ENCODE assay signal across 1 cellular context in the genomic region with DNA sequence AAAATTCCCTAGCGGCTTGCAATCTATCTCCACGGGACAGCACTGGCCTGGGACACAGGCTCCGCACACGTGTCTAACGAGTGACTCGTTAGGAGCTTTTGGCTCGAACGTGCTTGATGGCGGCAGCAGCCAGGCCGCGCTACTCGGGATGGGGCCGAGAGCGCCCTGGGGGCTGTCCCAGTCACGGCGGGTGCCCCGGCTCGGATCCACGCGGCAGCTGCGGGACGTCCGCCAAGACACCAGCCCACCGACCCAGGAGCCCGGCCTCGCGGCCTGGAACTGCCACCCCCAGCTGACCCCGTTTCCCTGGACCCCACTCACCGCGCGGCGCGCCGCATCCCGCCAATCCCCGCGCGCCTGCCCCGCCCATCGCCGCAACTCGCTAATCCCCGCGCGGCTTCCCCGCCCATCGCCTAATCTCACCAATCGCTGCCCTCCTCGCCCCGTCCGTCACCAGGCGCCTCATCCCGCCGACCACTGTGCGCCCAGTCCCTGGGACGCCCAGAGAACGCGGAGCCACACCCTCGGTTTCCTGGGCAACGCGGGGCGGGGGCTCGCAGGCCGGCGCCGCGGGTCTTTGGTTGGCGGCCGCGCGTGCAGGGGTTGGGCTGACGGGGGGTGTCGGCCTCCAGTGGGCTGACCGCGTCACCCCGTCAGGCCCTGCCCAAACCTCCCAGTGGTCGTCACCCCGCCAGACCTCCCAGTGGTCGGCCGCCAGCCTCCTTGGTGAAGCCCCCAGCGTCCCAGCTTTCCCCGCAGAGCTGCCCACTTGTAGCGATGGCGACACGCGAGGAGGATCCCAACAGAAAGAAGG.
TF ChIP-seq lines count a peak whose summit lies in the region.

A gene (minus strand): TSS at position 359 of the 814 bp plus-strand sequence. CDS start 1,495 bp downstream, outside the sequence.

TF ChIP-seq in HEK293, 187 proteins besides CTCF, POLR2A, EP300 and RAD21 (continued from another document and continues in another):
- TF ChIP-seq, protein P1, sequence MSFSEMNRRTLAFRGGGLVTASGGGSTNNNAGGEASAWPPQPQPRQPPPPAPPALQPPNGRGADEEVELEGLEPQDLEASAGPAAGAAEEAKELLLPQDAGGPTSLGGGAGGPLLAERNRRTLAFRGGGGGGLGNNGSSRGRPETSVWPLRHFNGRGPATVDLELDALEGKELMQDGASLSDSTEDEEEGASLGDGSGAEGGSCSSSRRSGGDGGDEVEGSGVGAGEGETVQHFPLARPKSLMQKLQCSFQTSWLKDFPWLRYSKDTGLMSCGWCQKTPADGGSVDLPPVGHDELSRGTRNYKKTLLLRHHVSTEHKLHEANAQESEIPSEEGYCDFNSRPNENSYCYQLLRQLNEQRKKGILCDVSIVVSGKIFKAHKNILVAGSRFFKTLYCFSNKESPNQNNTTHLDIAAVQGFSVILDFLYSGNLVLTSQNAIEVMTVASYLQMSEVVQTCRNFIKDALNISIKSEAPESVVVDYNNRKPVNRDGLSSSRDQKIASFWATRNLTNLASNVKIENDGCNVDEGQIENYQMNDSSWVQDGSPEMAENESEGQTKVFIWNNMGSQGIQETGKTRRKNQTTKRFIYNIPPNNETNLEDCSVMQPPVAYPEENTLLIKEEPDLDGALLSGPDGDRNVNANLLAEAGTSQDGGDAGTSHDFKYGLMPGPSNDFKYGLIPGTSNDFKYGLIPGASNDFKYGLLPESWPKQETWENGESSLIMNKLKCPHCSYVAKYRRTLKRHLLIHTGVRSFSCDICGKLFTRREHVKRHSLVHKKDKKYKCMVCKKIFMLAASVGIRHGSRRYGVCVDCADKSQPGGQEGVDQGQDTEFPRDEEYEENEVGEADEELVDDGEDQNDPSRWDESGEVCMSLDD (tag by site-specific recombination; IDR thresholded peaks at IDR 0.05) = peak; percentile 66
- TF ChIP-seq REPIN1 (tag by site-specific recombination; IDR thresholded peaks at IDR 0.05; ENCODE audit: low read depth) (0 out of 2 replicates have a peak, but pooled peaks have one; percentile 37), ZNF350 (tag by site-specific recombination; IDR thresholded peaks at IDR 0.05) (no peak), ZNF394 (tag by site-specific recombination; IDR thresholded peaks at IDR 0.05; ENCODE audit: borderline replicate concordance) (no peak), ZNF121 (tag by site-specific recombination; IDR thresholded peaks at IDR 0.05) (no peak), IKZF3 (tag by site-specific recombination; IDR thresholded peaks at IDR 0.05) (0 out of 2 replicates have a peak, but pooled peaks have one; percentile 20), ZBTB21 (tag by site-specific recombination; IDR thresholded peaks at IDR 0.05) (no peak), ZNF621 (tag by site-specific recombination; IDR thresholded peaks at IDR 0.05) (no peak), ZNF837 (tag by site-specific recombination; IDR thresholded peaks at IDR 0.05) (no peak), ZSCAN30 (tag by site-specific recombination; IDR thresholded peaks at IDR 0.05) (peak; percentile 92), SETDB1 (IDR thresholded peaks at IDR 0.05; ENCODE audit: insufficient read length, low read length) (no peak), ZBTB17 (tag by site-specific recombination; IDR thresholded peaks at IDR 0.05) (peak; percentile 57), KLF10 (tag by site-specific recombination; IDR thresholded peaks at IDR 0.05) (peak; percentile 96), ZNF629 (tag by site-specific recombination; IDR thresholded peaks at IDR 0.05) (no peak), ZSCAN23 (tag by site-specific recombination; IDR thresholded peaks at IDR 0.05) (no peak), ZFP37 (tag by site-specific recombination; IDR thresholded peaks at IDR 0.05) (peak; percentile 52; the same call in 1 of the 2 replicates), MZF1 (tag by site-specific recombination; IDR thresholded peaks at IDR 0.05; ENCODE audit: borderline replicate concordance) (no peak), BCL11A (tag by site-specific recombination; IDR thresholded peaks at IDR 0.05; ENCODE audit: low read depth) (peak; percentile 60; the same call in 1 of the 2 replicates), ZSCAN16 (tag by site-specific recombination; IDR thresholded peaks at IDR 0.05) (no peak), ZIC2 (tag by site-specific recombination; IDR thresholded peaks at IDR 0.05) (peak; percentile 93), ZNF768 (tag by site-specific recombination; IDR thresholded peaks at IDR 0.05) (no peak), ZNF48 (tag by site-specific recombination; IDR thresholded peaks at IDR 0.05) (no peak), ZNF544 (tag by site-specific recombination; IDR thresholded peaks at IDR 0.05) (no peak), ZNF560 (tag by site-specific recombination; IDR thresholded peaks at IDR 0.05; ENCODE audit: borderline replicate concordance) (no peak), ZNF571 (tag by site-specific recombination; IDR thresholded peaks at IDR 0.05) (no peak), ZNF747 (tag by site-specific recombination; IDR thresholded peaks at IDR 0.05) (no peak), ZBTB1 (tag by site-specific recombination; IDR thresholded peaks at IDR 0.05) (0 out of 2 replicates have a peak, but pooled peaks have one; percentile 80), ZNF155 (tag by site-specific recombination; IDR thresholded peaks at IDR 0.05) (no peak), EGR2 (tag by site-specific recombination; IDR thresholded peaks at IDR 0.05; ENCODE audit: low read depth) (0 out of 2 replicates have a peak, but pooled peaks have one; percentile 11), ZNF239 (tag by site-specific recombination; IDR thresholded peaks at IDR 0.05) (no peak), ZNF670 (tag by site-specific recombination; IDR thresholded peaks at IDR 0.05; ENCODE audit: low read depth) (no peak), KLF9 (tag by site-specific recombination; IDR thresholded peaks at IDR 0.05; ENCODE audit: low read depth) (peak; percentile 94), OSR2 (tag by site-specific recombination; IDR thresholded peaks at IDR 0.05) (no peak), SCRT1 (tag by site-specific recombination; IDR thresholded peaks at IDR 0.05; ENCODE audit: borderline replicate concordance) (no peak), ZNF777 (tag by site-specific recombination; IDR thresholded peaks at IDR 0.05; ENCODE audit: borderline replicate concordance) (no peak; the same call in 1 of the 2 replicates), ZEB2 (tag by site-specific recombination; IDR thresholded peaks at IDR 0.05) (peak; percentile 64; the same call in 1 of the 2 replicates), FEZF1 (tag by site-specific recombination; IDR thresholded peaks at IDR 0.05) (peak; percentile 14; the same call in 1 of the 2 replicates), TRIM28 (IDR thresholded peaks at IDR 0.05; ENCODE audit: borderline replicate concordance, low read length) (no peak), RBAK (tag by site-specific recombination; IDR thresholded peaks at IDR 0.05) (no peak), HOXD13 (CRISPR knock-in tag; IDR thresholded peaks at IDR 0.05; ENCODE audit: borderline replicate concordance) (no peak), ZNF324 (tag by site-specific recombination; IDR thresholded peaks at IDR 0.05) (peak; percentile 66; the same call in 1 of the 2 replicates), ZNF776 (tag by site-specific recombination; IDR thresholded peaks at IDR 0.05; ENCODE audit: borderline replicate concordance) (no peak), ZFP41 (tag by site-specific recombination; IDR thresholded peaks at IDR 0.05; ENCODE audit: borderline replicate concordance) (no peak), KLF8 (tag by site-specific recombination; IDR thresholded peaks at IDR 0.05) (peak; percentile 92), ZNF133 (tag by site-specific recombination; IDR thresholded peaks at IDR 0.05) (no peak), ZNF623 (tag by site-specific recombination; IDR thresholded peaks at IDR 0.05) (no peak), ZNF830 (tag by site-specific recombination; IDR thresholded peaks at IDR 0.05; ENCODE audit: low read depth) (no peak), ZNF521 (tag by site-specific recombination; IDR thresholded peaks at IDR 0.05) (no peak), ZNF660 (tag by site-specific recombination; IDR thresholded peaks at IDR 0.05) (peak; percentile 94), ZNF354C (tag by site-specific recombination; IDR thresholded peaks at IDR 0.05; ENCODE audit: borderline replicate concordance, low read depth) (no peak), ZNF266 (tag by site-specific recombination; IDR thresholded peaks at IDR 0.05; ENCODE audit: low read depth) (no peak)
- TF ChIP-seq, protein P2, sequence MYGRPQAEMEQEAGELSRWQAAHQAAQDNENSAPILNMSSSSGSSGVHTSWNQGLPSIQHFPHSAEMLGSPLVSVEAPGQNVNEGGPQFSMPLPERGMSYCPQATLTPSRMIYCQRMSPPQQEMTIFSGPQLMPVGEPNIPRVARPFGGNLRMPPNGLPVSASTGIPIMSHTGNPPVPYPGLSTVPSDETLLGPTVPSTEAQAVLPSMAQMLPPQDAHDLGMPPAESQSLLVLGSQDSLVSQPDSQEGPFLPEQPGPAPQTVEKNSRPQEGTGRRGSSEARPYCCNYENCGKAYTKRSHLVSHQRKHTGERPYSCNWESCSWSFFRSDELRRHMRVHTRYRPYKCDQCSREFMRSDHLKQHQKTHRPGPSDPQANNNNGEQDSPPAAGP (tag by site-specific recombination; IDR thresholded peaks at IDR 0.05) = 0 out of 2 replicates have a peak, but pooled peaks have one; percentile 37
- TF ChIP-seq, protein P3, sequence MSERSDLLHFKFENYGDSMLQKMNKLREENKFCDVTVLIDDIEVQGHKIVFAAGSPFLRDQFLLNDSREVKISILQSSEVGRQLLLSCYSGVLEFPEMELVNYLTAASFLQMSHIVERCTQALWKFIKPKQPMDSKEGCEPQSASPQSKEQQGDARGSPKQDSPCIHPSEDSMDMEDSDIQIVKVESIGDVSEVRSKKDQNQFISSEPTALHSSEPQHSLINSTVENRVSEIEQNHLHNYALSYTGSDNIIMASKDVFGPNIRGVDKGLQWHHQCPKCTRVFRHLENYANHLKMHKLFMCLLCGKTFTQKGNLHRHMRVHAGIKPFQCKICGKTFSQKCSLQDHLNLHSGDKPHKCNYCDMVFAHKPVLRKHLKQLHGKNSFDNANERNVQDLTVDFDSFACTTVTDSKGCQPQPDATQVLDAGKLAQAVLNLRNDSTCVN (tag by site-specific recombination; optimal IDR thresholded peaks at IDR 0.05) = peak; percentile 99
- TF ChIP-seq, protein P4, sequence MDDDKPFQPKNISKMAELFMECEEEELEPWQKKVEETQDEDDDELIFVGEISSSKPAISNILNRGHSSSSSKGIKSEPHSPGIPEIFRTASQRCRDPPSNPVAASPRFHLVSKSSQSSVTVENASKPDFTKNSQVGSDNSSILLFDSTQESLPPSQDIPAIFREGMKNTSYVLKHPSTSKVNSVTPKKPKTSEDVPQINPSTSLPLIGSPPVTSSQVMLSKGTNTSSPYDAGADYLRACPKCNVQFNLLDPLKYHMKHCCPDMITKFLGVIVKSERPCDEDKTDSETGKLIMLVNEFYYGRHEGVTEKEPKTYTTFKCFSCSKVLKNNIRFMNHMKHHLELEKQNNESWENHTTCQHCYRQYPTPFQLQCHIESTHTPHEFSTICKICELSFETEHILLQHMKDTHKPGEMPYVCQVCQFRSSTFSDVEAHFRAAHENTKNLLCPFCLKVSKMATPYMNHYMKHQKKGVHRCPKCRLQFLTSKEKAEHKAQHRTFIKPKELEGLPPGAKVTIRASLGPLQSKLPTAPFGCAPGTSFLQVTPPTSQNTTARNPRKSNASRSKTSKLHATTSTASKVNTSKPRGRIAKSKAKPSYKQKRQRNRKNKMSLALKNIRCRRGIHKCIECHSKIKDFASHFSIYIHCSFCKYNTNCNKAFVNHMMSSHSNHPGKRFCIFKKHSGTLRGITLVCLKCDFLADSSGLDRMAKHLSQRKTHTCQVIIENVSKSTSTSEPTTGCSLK (tag by site-specific recombination; IDR thresholded peaks at IDR 0.05) = no peak
- TF ChIP-seq, protein P5, sequence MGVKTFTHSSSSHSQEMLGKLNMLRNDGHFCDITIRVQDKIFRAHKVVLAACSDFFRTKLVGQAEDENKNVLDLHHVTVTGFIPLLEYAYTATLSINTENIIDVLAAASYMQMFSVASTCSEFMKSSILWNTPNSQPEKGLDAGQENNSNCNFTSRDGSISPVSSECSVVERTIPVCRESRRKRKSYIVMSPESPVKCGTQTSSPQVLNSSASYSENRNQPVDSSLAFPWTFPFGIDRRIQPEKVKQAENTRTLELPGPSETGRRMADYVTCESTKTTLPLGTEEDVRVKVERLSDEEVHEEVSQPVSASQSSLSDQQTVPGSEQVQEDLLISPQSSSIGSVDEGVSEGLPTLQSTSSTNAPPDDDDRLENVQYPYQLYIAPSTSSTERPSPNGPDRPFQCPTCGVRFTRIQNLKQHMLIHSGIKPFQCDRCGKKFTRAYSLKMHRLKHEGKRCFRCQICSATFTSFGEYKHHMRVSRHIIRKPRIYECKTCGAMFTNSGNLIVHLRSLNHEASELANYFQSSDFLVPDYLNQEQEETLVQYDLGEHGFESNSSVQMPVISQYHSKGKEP (tag by site-specific recombination; IDR thresholded peaks at IDR 0.05) = no peak
- TF ChIP-seq, protein P6, sequence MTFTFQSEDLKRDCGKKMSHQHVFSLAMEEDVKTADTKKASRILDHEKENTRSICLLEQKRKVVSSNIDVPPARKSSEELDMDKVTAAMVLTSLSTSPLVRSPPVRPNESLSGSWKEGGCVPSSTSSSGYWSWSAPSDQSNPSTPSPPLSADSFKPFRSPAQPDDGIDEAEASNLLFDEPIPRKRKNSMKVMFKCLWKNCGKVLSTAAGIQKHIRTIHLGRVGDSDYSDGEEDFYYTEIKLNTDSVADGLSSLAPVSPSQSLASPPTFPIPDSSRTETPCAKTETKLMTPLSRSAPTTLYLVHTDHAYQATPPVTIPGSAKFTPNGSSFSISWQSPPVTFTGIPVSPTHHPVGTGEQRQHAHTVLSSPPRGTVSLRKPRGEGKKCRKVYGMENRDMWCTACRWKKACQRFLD (tag by site-specific recombination; IDR thresholded peaks at IDR 0.05) = no peak
- TF ChIP-seq, protein P7, sequence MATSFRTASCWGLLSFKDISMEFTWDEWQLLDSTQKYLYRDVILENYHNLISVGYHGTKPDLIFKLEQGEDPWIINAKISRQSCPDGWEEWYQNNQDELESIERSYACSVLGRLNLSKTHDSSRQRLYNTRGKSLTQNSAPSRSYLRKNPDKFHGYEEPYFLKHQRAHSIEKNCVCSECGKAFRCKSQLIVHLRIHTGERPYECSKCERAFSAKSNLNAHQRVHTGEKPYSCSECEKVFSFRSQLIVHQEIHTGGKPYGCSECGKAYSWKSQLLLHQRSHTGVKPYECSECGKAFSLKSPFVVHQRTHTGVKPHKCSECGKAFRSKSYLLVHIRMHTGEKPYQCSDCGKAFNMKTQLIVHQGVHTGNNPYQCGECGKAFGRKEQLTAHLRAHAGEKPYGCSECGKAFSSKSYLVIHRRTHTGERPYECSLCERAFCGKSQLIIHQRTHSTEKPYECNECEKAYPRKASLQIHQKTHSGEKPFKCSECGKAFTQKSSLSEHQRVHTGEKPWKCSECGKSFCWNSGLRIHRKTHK (tag by site-specific recombination; IDR thresholded peaks at IDR 0.05) = no peak
- TF ChIP-seq, protein P8, sequence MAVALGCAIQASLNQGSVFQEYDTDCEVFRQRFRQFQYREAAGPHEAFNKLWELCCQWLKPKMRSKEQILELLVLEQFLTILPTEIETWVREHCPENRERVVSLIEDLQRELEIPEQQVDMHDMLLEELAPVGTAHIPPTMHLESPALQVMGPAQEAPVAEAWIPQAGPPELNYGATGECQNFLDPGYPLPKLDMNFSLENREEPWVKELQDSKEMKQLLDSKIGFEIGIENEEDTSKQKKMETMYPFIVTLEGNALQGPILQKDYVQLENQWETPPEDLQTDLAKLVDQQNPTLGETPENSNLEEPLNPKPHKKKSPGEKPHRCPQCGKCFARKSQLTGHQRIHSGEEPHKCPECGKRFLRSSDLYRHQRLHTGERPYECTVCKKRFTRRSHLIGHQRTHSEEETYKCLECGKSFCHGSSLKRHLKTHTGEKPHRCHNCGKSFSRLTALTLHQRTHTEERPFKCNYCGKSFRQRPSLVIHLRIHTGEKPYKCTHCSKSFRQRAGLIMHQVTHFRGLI (tag by site-specific recombination; IDR thresholded peaks at IDR 0.05) = peak; percentile 95
